Comparison of ENCODE assay signal across 11 cellular contexts in genomic region chr3:17088602-17089313, GRCh38.
A peak's percentile ranks its signal among the peaks of the same experiment; 100 is the strongest.
DNase-seq lines count a peak whose midpoint lies in the region; ATAC-seq and TF ChIP-seq lines count a peak whose summit lies in the region.
"Had no signal": no experiment of that assay in that cellular context is flagged by ENCODE, and none has a peak within 500 bp of the region (broad histone marks: within the 10 kb centered on the region; RNA-seq: fewer than 3 reads in every experiment).

No MANE protein-coding gene starts in this region.

- peak overlapping the region in 3 of 5 experiments; percentile 67 to 84 (median 72) for H3K27ac Mint-ChIP-seq in brain

- no peak overlapping the region for H3K4me3 Mint-ChIP-seq in brain

- H3K27me3 Mint-ChIP-seq in brain: no peaks in the 10 kb centered on the region

- peaks cover 7 to 27% (median 17%) of the 10 kb centered on the region in 5 experiments for H3K9me3 Mint-ChIP-seq in brain

- peaks cover 47% of the 10 kb centered on the region for H3K4me1 Mint-ChIP-seq in brain

- no peaks in the 10 kb centered on the region for H3K27me3 ChIP-seq in uterus
- H3K27me3 ChIP-seq: ovary had no signal

- H3K36me3 Mint-ChIP-seq in brain: peaks cover 50% of the 10 kb centered on the region

- ATAC-seq in sciatic nerve: peak; percentile 38
- ATAC-seq in HG02981 (IDR thresholded peaks at IDR 0.05; ENCODE audit: unreplicated experiment): no peak
- ATAC-seq in GM21619 (IDR thresholded peaks at IDR 0.05; ENCODE audit: unreplicated experiment): no peak

- no peaks in the 10 kb centered on the region for H3K9me3 ChIP-seq in uterus
- H3K9me3 ChIP-seq: ovary had no signal

- DNase-seq in Ammon's horn (ENCODE audit: low spot score): peak; percentile 74
- DNase-seq in activated CD4-positive, alpha-beta T cell treated with anti-CD3 and anti-CD28 coated beads, Interleukin-2, amount 50 U/mL, for 48 hours: peak; percentile 12 to 21
- DNase-seq in sciatic nerve (ENCODE audit: low spot score): no peak
- DNase-seq in uterus: no peak
- DNase-seq in NCI-H2227 treated with DMSO at 0.1 percent for 48 hours (lab: John Stamatoyannopoulos, UW): no peak
- DNase-seq: MV-4-11, ovary, T1000 had no signal

- no peak overlapping the region for H3K27ac ChIP-seq in uterus
- H3K27ac ChIP-seq: ovary had no signal

- TF ChIP-seq POLR2A in uterus (IDR thresholded peaks at IDR 0.05): no peak

- H3K36me3 ChIP-seq in uterus: no peaks in the 10 kb centered on the region
- H3K36me3 ChIP-seq: ovary had no signal

- intact Hi-C loops in sciatic nerve (cut with DNase I) (no loop called here), uterus (cut with DNase I; ENCODE audit: low total_unique reads) (no loop called here)

- no peak for TF ChIP-seq CTCF in brain (conservative IDR thresholded peaks at IDR 0.05)
- TF ChIP-seq CTCF in uterus (IDR thresholded peaks at IDR 0.05): no peak

- H3K4me1 ChIP-seq in uterus: peaks cover 0 to 5% of the 10 kb centered on the region in 2 donors

- no peak overlapping the region for H3K4me3 ChIP-seq in uterus
- H3K4me3 ChIP-seq: ovary had no signal

Comparison
In these comparisons a context has a peak if more than half of its experiments do, and no peak if none do; other contexts are left out.
1. DNase-seq: peak in Ammon's horn (single experiment) and activated CD4-positive, alpha-beta T cell treated with anti-CD3 and anti-CD28 coated beads, Interleukin-2, amount 50 U/mL, for 48 hours (2 of 2); none in sciatic nerve (single experiment), uterus (0 of 2) and NCI-H2227 treated with DMSO at 0.1 percent for 48 hours (single experiment).